ENCODE assay signal across 11 cellular contexts in the genomic region with DNA sequence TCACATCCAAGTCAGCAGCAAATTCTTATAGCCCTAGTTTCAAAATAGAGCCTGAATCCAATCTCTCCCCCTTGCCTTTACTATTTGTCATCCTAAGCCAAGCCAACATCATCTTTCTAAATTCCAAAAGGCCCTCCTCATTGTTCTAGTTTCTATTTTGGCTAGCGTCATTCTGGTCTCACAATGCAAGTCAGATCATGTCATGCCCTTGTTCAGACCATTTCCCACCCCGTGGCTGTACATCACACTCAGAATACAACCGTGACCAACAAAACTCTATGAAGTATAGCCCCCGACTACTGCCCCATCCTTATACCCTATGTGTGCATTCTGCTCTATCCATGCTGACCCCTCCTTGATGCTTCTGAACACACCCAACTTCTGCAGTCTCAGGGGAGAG. TPM values are rescaled to one million over a fixed set of nuclear protein-coding genes. Genes with fewer than 3 reads are reported as not detected.
A peak's percentile ranks its signal among the peaks of the same experiment; 100 is the strongest.
DNase-seq lines count a peak whose midpoint lies in the region; ATAC-seq and TF ChIP-seq lines count a peak whose summit lies in the region.
"Had no signal": no experiment of that assay in that cellular context is flagged by ENCODE, and none has a peak within 500 bp of the region (broad histone marks: within the 10 kb centered on the region; RNA-seq: fewer than 3 reads in every experiment).

No MANE protein-coding gene starts in this region.

- CTCF ChIA-PET in activated CD8-positive, alpha-beta T cell treated with anti-CD3 and anti-CD28 coated beads for 36 hours (lab: Charles Lee), result interaction anchor here (1.2 to 2.4 kb wide), 3 partner anchors 25 to 131 kb away, joined by 3 to 7 read pairs (median 3); no protein-coding TSS in a partner anchor

- DNase-seq in left ventricle myocardium inferior, result no peak
- DNase-seq in heart right ventricle, result no peak
- DNase-seq in activated CD8-positive, alpha-beta T cell treated with anti-CD3 and anti-CD28 coated beads for 36 hours, result peak; percentile 28
- no peak for DNase-seq in glutamatergic neuron
- DNase-seq in type B pancreatic cell (ENCODE audit: extremely low spot score, unreplicated experiment), result no peak
- DNase-seq in NCI-H1930 (lab: John Stamatoyannopoulos, UW), result no peak
- DNase-seq in posterior vena cava (ENCODE audit: low spot score), result no peak
- no peak for DNase-seq in stimulated activated CD4-positive, alpha-beta T cell treated with anti-CD3 and anti-CD28 coated beads, Interleukin-1b, Interleukin-23, amount 100 ng/mL, for 48 hours
- DNase-seq: activated effector memory CD4-positive, alpha-beta T cell treated with Interleukin-2 at 50 U/mL for 16 hours; NCI-H446; RPMI8226 had no signal

- H3K4me3 ChIP-seq in left ventricle myocardium inferior (no peak overlapping the region), heart right ventricle (no peak overlapping the region)

- intact Hi-C loops in left ventricle myocardium inferior (cut with micrococcal nuclease) (no loop called here), heart right ventricle (cut with DNase I) (loop anchor here in 1 of 10 donors (10.0 kb wide), 1 partner anchor 127 kb away; no protein-coding TSS in a partner anchor), posterior vena cava (cut with DNase I) (no loop called here)
- intact Hi-C loops in activated CD8-positive, alpha-beta T cell treated with anti-CD3 and anti-CD28 coated beads for 36 hours (cut with micrococcal nuclease), result loop anchor here (5.0 kb wide), 1 partner anchor 134 kb away; no protein-coding TSS in a partner anchor

- peaks cover 37% of the 10 kb centered on the region for H3K9me3 Mint-ChIP-seq in activated CD8-positive, alpha-beta T cell treated with anti-CD3 and anti-CD28 coated beads for 36 hours
- H3K9me3 Mint-ChIP-seq in glutamatergic neuron (ENCODE audit: unreplicated experiment), result peaks cover 1% of the 10 kb centered on the region
- H3K9me3 Mint-ChIP-seq in type B pancreatic cell, result peaks cover 6% of the 10 kb centered on the region

- WGBS in heart right ventricle, 2 donors, result 83 to 86% methylated on average over 4 of the region's 4 CpGs

- H3K27ac ChIP-seq in left ventricle myocardium inferior (replicated peaks), result peak overlapping the region; percentile 54
- peak overlapping the region in 1 of 10 donors; percentile 90 for H3K27ac ChIP-seq in heart right ventricle

- H3K4me1 ChIP-seq in left ventricle myocardium inferior, result peaks cover 14% of the 10 kb centered on the region
- H3K4me1 ChIP-seq in heart right ventricle, result peaks cover 0 to 41% (median 6%) of the 10 kb centered on the region in 9 donors

- H3K27me3 ChIP-seq in left ventricle myocardium inferior (ENCODE audit: low read depth) (no peaks in the 10 kb centered on the region), heart right ventricle (no peaks in the 10 kb centered on the region)

- H3K9me3 ChIP-seq in left ventricle myocardium inferior (replicated peaks), result no peaks in the 10 kb centered on the region
- H3K9me3 ChIP-seq in heart right ventricle, result no peaks in the 10 kb centered on the region

- POLR2A ChIA-PET in activated CD8-positive, alpha-beta T cell treated with anti-CD3 and anti-CD28 coated beads for 36 hours (lab: Charles Lee), result interaction anchor here (0.8 to 3.3 kb wide), 7 partner anchors 13 to 68 kb away, joined by 3 to 38 read pairs (median 10); a partner anchor contains a TSS

- TF ChIP-seq CTCF in left ventricle myocardium inferior (IDR thresholded peaks at IDR 0.05; ENCODE audit: borderline replicate concordance) (no peak), heart right ventricle (IDR thresholded peaks at IDR 0.05) (no peak), glutamatergic neuron (IDR thresholded peaks at IDR 0.05; ENCODE audit: partially characterized antibody, unreplicated experiment) (no peak), type B pancreatic cell (conservative IDR thresholded peaks at IDR 0.05) (no peak)
- no peak for TF ChIP-seq CTCF in activated CD8-positive, alpha-beta T cell treated with anti-CD3 and anti-CD28 coated beads for 36 hours (IDR thresholded peaks at IDR 0.05)

- H3K27me3 Mint-ChIP-seq in activated CD8-positive, alpha-beta T cell treated with anti-CD3 and anti-CD28 coated beads for 36 hours, result no peaks in the 10 kb centered on the region
- H3K27me3 Mint-ChIP-seq in glutamatergic neuron (ENCODE audit: unreplicated experiment) (peaks cover 4% of the 10 kb centered on the region), type B pancreatic cell (peaks cover 3% of the 10 kb centered on the region)

- no peak for ATAC-seq in heart right ventricle
- no peak for ATAC-seq in activated CD8-positive, alpha-beta T cell treated with anti-CD3 and anti-CD28 coated beads for 36 hours

- H3K4me1 Mint-ChIP-seq in activated CD8-positive, alpha-beta T cell treated with anti-CD3 and anti-CD28 coated beads for 36 hours (ENCODE audit: low read depth), result peaks cover 80% of the 10 kb centered on the region
- H3K4me1 Mint-ChIP-seq in glutamatergic neuron (ENCODE audit: low read depth, unreplicated experiment) (peaks cover 14% of the 10 kb centered on the region), type B pancreatic cell (ENCODE audit: unreplicated experiment) (peaks cover 16% of the 10 kb centered on the region)

- no peaks in the 10 kb centered on the region for H3K36me3 ChIP-seq in left ventricle myocardium inferior
- H3K36me3 ChIP-seq in heart right ventricle, result no peaks in the 10 kb centered on the region

- H3K36me3 Mint-ChIP-seq in activated CD8-positive, alpha-beta T cell treated with anti-CD3 and anti-CD28 coated beads for 36 hours (ENCODE audit: low read depth), result peaks cover 38% of the 10 kb centered on the region
- H3K36me3 Mint-ChIP-seq in glutamatergic neuron (ENCODE audit: unreplicated experiment) (no peaks in the 10 kb centered on the region), type B pancreatic cell (no peaks in the 10 kb centered on the region)

- peak overlapping the region; percentile 16 for H3K4me3 Mint-ChIP-seq in activated CD8-positive, alpha-beta T cell treated with anti-CD3 and anti-CD28 coated beads for 36 hours
- peak overlapping the region; percentile 16 for H3K4me3 Mint-ChIP-seq in glutamatergic neuron (ENCODE audit: unreplicated experiment)
- H3K4me3 Mint-ChIP-seq in type B pancreatic cell, result peak overlapping the region; percentile 14

- H3K27ac Mint-ChIP-seq in activated CD8-positive, alpha-beta T cell treated with anti-CD3 and anti-CD28 coated beads for 36 hours, result peak overlapping the region; percentile 97
- H3K27ac Mint-ChIP-seq in glutamatergic neuron (ENCODE audit: unreplicated experiment), result peak overlapping the region; percentile 4
- H3K27ac Mint-ChIP-seq in type B pancreatic cell, result no peak overlapping the region

RNA-seq across cellular contexts. Expression of a gene that starts 12.3 kb away (rescaled TPM):
- total RNA-seq in left ventricle myocardium inferior (6.7 TPM), heart right ventricle (10 to 100 TPM in 2 of 10 donors, 1 to 10 TPM in 8; 3.6 to 20.6 (median 8.0) TPM), glutamatergic neuron (ENCODE audit: unreplicated experiment) (245 TPM), type B pancreatic cell (ENCODE audit: low replicate concordance) (8.7 and 45.3 TPM in 2 replicates), posterior vena cava (10 to 100 TPM; 14.5 to 29.5 TPM)
- 1 to 10 TPM; 3.6 to 5.6 TPM for polyA plus RNA-seq in heart right ventricle
- total RNA-seq in activated CD8-positive, alpha-beta T cell treated with anti-CD3 and anti-CD28 coated beads for 36 hours, result 100 to 1,000 TPM; 174 to 184 TPM
